In genomic region chr1:228004331-228004871, GRCh38 we compare ENCODE assay signal across 8 cellular contexts. TPM values are rescaled to one million over a fixed set of nuclear protein-coding genes. Genes with fewer than 3 reads are reported as not detected.
DNase-seq lines count a peak whose midpoint lies in the region; ATAC-seq and TF ChIP-seq lines count a peak whose summit lies in the region.

No MANE protein-coding gene starts in this region.

- H3K36me3 Mint-ChIP-seq in Calu3 (ENCODE audit: insufficient read depth, unreplicated experiment), result no peaks in the 10 kb centered on the region

- H3K27ac ChIP-seq in heart right ventricle, result no peak overlapping the region
- H3K27ac ChIP-seq in stomach, result no peak overlapping the region

- in situ Hi-C loops in SK-MEL-5 (cut with HindIII; ENCODE audit: low pct_unique_long_range_greater_than_20kb, low sequenced_read_pairs), result no loop called here

- H3K4me3 ChIP-seq in heart right ventricle (no peak overlapping the region), stomach (no peak overlapping the region)

- no peaks in the 10 kb centered on the region for H3K9me3 Mint-ChIP-seq in Calu3 (ENCODE audit: low read depth, unreplicated experiment)

- TF ChIP-seq CTCF in Calu3 (IDR thresholded peaks at IDR 0.05; ENCODE audit: unreplicated experiment) (peak; percentile 57), heart right ventricle (IDR thresholded peaks at IDR 0.05) (peak in 7 of 9 donors; percentile 20 to 44 (median 31)), stomach (IDR thresholded peaks at IDR 0.05) (peak in 3 of 7 experiments; percentile 24 to 26 (median 24))

- H3K9me3 ChIP-seq in heart right ventricle (no peaks in the 10 kb centered on the region), stomach (no peaks in the 10 kb centered on the region)

- no TSS peak for BruUV-seq in Calu3 (replicated peaks; lab: Mats Ljungman, UMichigan)

- no peak overlapping the region for H3K27ac Mint-ChIP-seq in Calu3 (ENCODE audit: unreplicated experiment)

- DNase-seq in Calu3, result peak; percentile 48
- DNase-seq in SK-MEL-5 (ENCODE audit: low read depth, low spot score), result peak; percentile 40
- peak in 1 of 2 donors; percentile 8 for DNase-seq in heart right ventricle
- DNase-seq in stomach, result peak; percentile 42
- no peak for DNase-seq in effector CD4-positive, alpha-beta T cell
- DNase-seq in DMS79 treated with DMSO at 0.1 percent for 48 hours (lab: John Stamatoyannopoulos, UW), result no peak

- intact Hi-C loops in Calu3 (cut with micrococcal nuclease; ENCODE audit: unreplicated experiment), result no loop called here
- intact Hi-C loops in heart right ventricle (cut with DNase I), result loop anchor here in 1 of 10 donors (5.0 to 10.0 kb wide), 2 partner anchors 50 to 513 kb away; no protein-coding TSS in a partner anchor
- intact Hi-C loops in stomach (cut with DNase I; ENCODE audit: low total_unique reads), result no loop called here

- H3K4me3 Mint-ChIP-seq in Calu3 (ENCODE audit: low read depth, unreplicated experiment), result no peak overlapping the region

- TF ChIP-seq POLR2A in stomach (IDR thresholded peaks at IDR 0.05), result no peak

- peaks cover 0 to 5% (median 2%) of the 10 kb centered on the region in 9 donors for H3K4me1 ChIP-seq in heart right ventricle
- peaks cover 4 to 41% (median 29%) of the 10 kb centered on the region in 4 donors for H3K4me1 ChIP-seq in stomach

- peaks cover 99% of the 10 kb centered on the region for H3K27me3 Mint-ChIP-seq in Calu3 (ENCODE audit: unreplicated experiment)

- no peaks in the 10 kb centered on the region for H3K4me1 Mint-ChIP-seq in Calu3 (ENCODE audit: low read depth, unreplicated experiment)

- no peak for TF ChIP-seq EP300 in stomach (IDR thresholded peaks at IDR 0.05)

- peak; percentile 51 for ATAC-seq in GM21526 (IDR thresholded peaks at IDR 0.05; ENCODE audit: low FRiP score, unreplicated experiment)
- peak in 5 of 8 donors; percentile 34 to 55 (median 39) for ATAC-seq in heart right ventricle
- no peak for ATAC-seq in GM21528 (IDR thresholded peaks at IDR 0.05; ENCODE audit: low FRiP score, unreplicated experiment)

- CTCF ChIA-PET in Calu3 (lab: Charles Lee), result interaction anchor here (0.6 to 1.5 kb wide), 8 partner anchors 42 to 561 kb away, joined by 3 to 7 read pairs (median 4); partner anchors contain the start of gene ARF1

- H3K36me3 ChIP-seq in heart right ventricle (no peaks in the 10 kb centered on the region), stomach (no peaks in the 10 kb centered on the region)

- 10 to 18% methylated on average over 13 of the region's 13 CpGs for WGBS in heart right ventricle, 2 donors
- WGBS in stomach, 5 donors, result 8 to 20% (median 14%) methylated on average over 4 to 13 of the region's 13 CpGs

- peaks cover 24 to 93% (median 74%) of the 10 kb centered on the region in 7 donors for H3K27me3 ChIP-seq in heart right ventricle
- H3K27me3 ChIP-seq in stomach, result peaks cover 34 to 94% (median 67%) of the 10 kb centered on the region in 3 donors

RNA-seq across cellular contexts. Expression of gene WNT3A, which starts 2.4 kb away (rescaled TPM):
- total RNA-seq in Calu3 (2022) (not detected in 2 replicates), heart right ventricle (not detected), stomach (not detected)
- not detected in 2 replicates for total RNA-seq in SK-MEL-5 (2014; rRNA removed; shearing (Covaris generic))
- polyA plus RNA-seq in SK-MEL-5 (2015; cell fraction: cytosol; rRNA removed), result not detected in 2 replicates
- polyA plus RNA-seq in SK-MEL-5 (2015; cell fraction: nucleus; rRNA removed), result not detected in 2 replicates
- polyA plus RNA-seq in heart right ventricle (not detected), stomach (under 1 TPM in 2 of 3 donors, not detected in 1; 0.31 to 0.90 TPM)

RNA-seq across cellular contexts. Expression of gene WNT9A, which starts 56.7 kb away (rescaled TPM):
- 0.24 and 0.37 TPM in 2 replicates for total RNA-seq in Calu3 (2022)
- not detected in 2 replicates for total RNA-seq in SK-MEL-5 (2014; rRNA removed; shearing (Covaris generic))
- polyA plus RNA-seq in SK-MEL-5 (2015; cell fraction: cytosol; rRNA removed), result 0.37 TPM in 1 of 2 replicates, not detected in the other
- polyA plus RNA-seq in SK-MEL-5 (2015; cell fraction: nucleus; rRNA removed), result 0.07 TPM in 1 of 2 replicates, not detected in the other
- 10 to 100 TPM in 5 of 10 donors, 1 to 10 TPM in 3, under 1 TPM in 2; 0.39 to 27.9 (median 8.6) TPM for total RNA-seq in heart right ventricle
- polyA plus RNA-seq in heart right ventricle, result under 1 TPM; 0.39 to 0.80 TPM
- 10 to 100 TPM in 1 of 5 donors, 1 to 10 TPM in 4; 1.7 to 22.2 (median 4.3) TPM for total RNA-seq in stomach
- polyA plus RNA-seq in stomach, result 1 to 10 TPM; 1.1 to 2.0 (median 1.1) TPM

Comparison
In these comparisons a context has a peak if more than half of its experiments do, and no peak if none do; other contexts are left out.
1. DNase-seq: peak in Calu3 (single experiment), SK-MEL-5 (single experiment) and stomach (single experiment); none in effector CD4-positive, alpha-beta T cell (single experiment) and DMS79 treated with DMSO at 0.1 percent for 48 hours (single experiment).